Comparison of ENCODE assay signal across 27 cellular contexts in the genomic region with DNA sequence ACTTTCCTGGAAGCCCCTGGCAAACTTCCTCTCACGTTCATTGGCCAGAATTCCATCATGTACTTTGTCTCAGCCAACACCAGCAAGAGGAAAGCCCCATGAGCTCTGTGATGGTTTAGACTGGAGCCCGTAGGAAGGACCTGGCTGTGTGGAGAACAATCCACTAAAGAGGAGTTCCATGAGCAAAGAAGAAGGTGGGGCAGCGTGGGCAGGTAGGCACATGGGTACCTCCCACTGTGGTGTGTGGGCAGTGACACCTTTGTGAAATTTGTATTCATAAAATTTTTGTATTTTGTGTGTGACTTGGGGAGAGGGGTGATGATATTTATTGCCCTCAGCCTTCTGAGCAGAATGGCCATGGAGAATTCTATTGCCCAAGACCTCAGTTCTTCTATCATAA.
"Had no signal": no experiment of that assay in that cellular context is flagged by ENCODE, and none has a peak within 500 bp of the region (broad histone marks: within the 10 kb centered on the region; RNA-seq: fewer than 3 reads in every experiment).

No MANE protein-coding gene starts in this region.

- H3K4me1 ChIP-seq: colonic mucosa, esophagus muscularis mucosa, foreskin keratinocyte, gastrocnemius medialis, gastroesophageal sphincter had no signal

- H3K27me3 ChIP-seq: colonic mucosa, dorsolateral prefrontal cortex, esophagus muscularis mucosa, esophagus squamous epithelium, foreskin keratinocyte, gastrocnemius medialis, gastroesophageal sphincter, heart left ventricle, heart right ventricle had no signal

- H3K27me3 Mint-ChIP-seq: dendritic cell treated with granulocyte-macrophage colony-stimulating factor and Interleukin-4, amounts not matched to agents 40 ng/mL and 50 ng/mL, for 4 days; effector memory CD8-positive, alpha-beta T cell had no signal

- DNase-seq: colonic mucosa; cortex of kidney; dermis blood vessel endothelial cell; dorsolateral prefrontal cortex; effector CD4-positive, alpha-beta T cell; effector CD8-positive, alpha-beta T cell; effector memory CD4-positive, alpha-beta T cell; effector memory CD8-positive, alpha-beta T cell; endodermal cell; erythroblast; esophagus squamous epithelium; foreskin fibroblast; foreskin keratinocyte; foreskin melanocyte; gastrocnemius medialis; glutamatergic neuron; heart left ventricle; heart right ventricle had no signal

- H3K27ac ChIP-seq: colonic mucosa, dorsolateral prefrontal cortex, epithelial cell of prostate, esophagus muscularis mucosa, esophagus squamous epithelium, foreskin keratinocyte, gastrocnemius medialis, gastroesophageal sphincter, heart left ventricle, heart right ventricle had no signal

- H3K27ac Mint-ChIP-seq: dendritic cell treated with granulocyte-macrophage colony-stimulating factor and Interleukin-4, amounts not matched to agents 40 ng/mL and 50 ng/mL, for 4 days; effector memory CD8-positive, alpha-beta T cell; endodermal cell had no signal

- H3K9me3 Mint-ChIP-seq: dendritic cell treated with granulocyte-macrophage colony-stimulating factor and Interleukin-4, amounts not matched to agents 40 ng/mL and 50 ng/mL, for 4 days; effector memory CD8-positive, alpha-beta T cell had no signal

- H3K4me3 ChIP-seq: colonic mucosa, dorsolateral prefrontal cortex, esophagus muscularis mucosa, esophagus squamous epithelium, gastrocnemius medialis, gastroesophageal sphincter, heart left ventricle, heart right ventricle had no signal

- H3K4me3 Mint-ChIP-seq: dendritic cell treated with granulocyte-macrophage colony-stimulating factor and Interleukin-4, amounts not matched to agents 40 ng/mL and 50 ng/mL, for 4 days; effector memory CD8-positive, alpha-beta T cell; endodermal cell had no signal

- H3K9me3 ChIP-seq: colonic mucosa, esophagus squamous epithelium, gastrocnemius medialis, gastroesophageal sphincter had no signal

- H3K36me3 ChIP-seq: colonic mucosa, esophagus muscularis mucosa, esophagus squamous epithelium, gastrocnemius medialis, gastroesophageal sphincter, heart left ventricle, heart right ventricle had no signal

- ATAC-seq: effector memory CD8-positive, alpha-beta T cell; esophagus mucosa; foreskin keratinocyte; gastrocnemius medialis; gastroesophageal sphincter; heart left ventricle; heart right ventricle had no signal

- FAIRE-seq: colon, endometrium, endothelial cell of umbilical vein, frontal cortex had no signal
